Comparison of ENCODE assay signal across 9 cellular contexts in genomic region chr14:43894534-43894933, GRCh38.
A peak's percentile ranks its signal among the peaks of the same experiment; 100 is the strongest.
DNase-seq lines count a peak whose midpoint lies in the region; ATAC-seq, FAIRE-seq and TF ChIP-seq lines count a peak whose summit lies in the region.
"Had no signal": no experiment of that assay in that cellular context is flagged by ENCODE, and none has a peak within 500 bp of the region (broad histone marks: within the 10 kb centered on the region; RNA-seq: fewer than 3 reads in every experiment).

No MANE protein-coding gene starts in this region.

- TF ChIP-seq POLR2A in GM12891 (IDR thresholded peaks at IDR 0.05; ENCODE audit: low read depth, low read length) (no peak), vagina (IDR thresholded peaks at IDR 0.05) (no peak)

- H3K4me3 ChIP-seq in liver (ENCODE audit: low read depth in 1 of 3, low read length in 3 of 3) (no peak overlapping the region), vagina (no peak overlapping the region)

- peak; percentile 72 for FAIRE-seq in GM12891 (lab: Jason Lieb, UNC)

- no peaks in the 10 kb centered on the region for H3K9me3 ChIP-seq in liver (ENCODE audit: control insufficient read depth in 4 of 4, low read length in 3 of 4)
- H3K9me3 ChIP-seq in vagina, result no peaks in the 10 kb centered on the region

- H3K4me1 ChIP-seq in liver (ENCODE audit: control insufficient read depth in 4 of 4, insufficient read depth in 4 of 4, low read length in 3 of 4) (no peaks in the 10 kb centered on the region), vagina (no peaks in the 10 kb centered on the region)

- H3K9ac ChIP-seq in liver (ENCODE audit: low read depth in 1 of 2, low read length in 2 of 2), result no peak overlapping the region

- DNase-seq in GM12891 (ENCODE audit: insufficient read length, low spot score) (no peak), vagina (ENCODE audit: extremely low spot score in 2 of 2) (no peak), OCI-M2 (lab: John Stamatoyannopoulos, UW; ENCODE audit: unreplicated experiment) (no peak), left colon (no peak)
- DNase-seq in activated CD4-positive, alpha-beta T cell treated with anti-CD3 and anti-CD28 coated beads, Interleukin-2, amount 50 U/mL, for 4 hours, result no peak
- DNase-seq: occipital lobe had no signal

- H3K36me3 ChIP-seq in liver (ENCODE audit: control insufficient read depth in 4 of 4, insufficient read depth in 3 of 4, low read depth in 1 of 4, low read length in 3 of 4) (no peaks in the 10 kb centered on the region), vagina (no peaks in the 10 kb centered on the region)

- ATAC-seq in HG02763 (IDR thresholded peaks at IDR 0.05; ENCODE audit: unreplicated experiment), result peak; percentile 65
- peak; percentile 58; the same call in 2 of the 3 replicates for ATAC-seq in SK-N-SH treated with all-trans-retinoic acid at 6 μM for 48 hours
- no peak for ATAC-seq in left colon

- intact Hi-C loops in vagina (cut with DNase I) (no loop called here), left colon (cut with DNase I, micrococcal nuclease) (no loop called here)

- 62% methylated on average over 3 of the region's 3 CpGs for WGBS in liver

- TF ChIP-seq CTCF in liver (IDR thresholded peaks at IDR 0.05; ENCODE audit: low read depth, low read length, missing input control), result peak; percentile 31
- TF ChIP-seq CTCF in vagina (IDR thresholded peaks at IDR 0.05), result no peak

- H3K27ac ChIP-seq in liver (ENCODE audit: low read depth in 1 of 2, low read length in 2 of 2), result no peak overlapping the region
- no peak overlapping the region for H3K27ac ChIP-seq in vagina

- no peaks in the 10 kb centered on the region for H3K27me3 ChIP-seq in liver (ENCODE audit: control insufficient read depth in 4 of 4, insufficient read depth in 4 of 4, low read length in 3 of 4)
- no peaks in the 10 kb centered on the region for H3K27me3 ChIP-seq in vagina

- TF ChIP-seq RAD21 in liver (IDR thresholded peaks at IDR 0.05), result peak; percentile 9 to 40

TF ChIP-seq in GM12891, 5 proteins besides CTCF, POLR2A, EP300 and RAD21:
- TF ChIP-seq POLR2AphosphoS5 (IDR thresholded peaks at IDR 0.05; ENCODE audit: low read depth, low read length) (no peak), POU2F2 (IDR thresholded peaks at IDR 0.05; ENCODE audit: low read depth, low read length) (no peak), SPI1 (IDR thresholded peaks at IDR 0.05; ENCODE audit: low read depth, low read length) (no peak), TAF1 (IDR thresholded peaks at IDR 0.05; ENCODE audit: low read depth, low read length) (no peak), PAX5 (IDR thresholded peaks at IDR 0.05; ENCODE audit: insufficient read depth, low read length, severe bottlenecking) (no peak)

TF ChIP-seq in SK-N-SH treated with all-trans-retinoic acid at 6 μM for 48 hours, 23 proteins besides CTCF, POLR2A, EP300 and RAD21:
- TF ChIP-seq ISL1 (CRISPR knock-in tag; IDR thresholded peaks at IDR 0.05) (no peak), OSR1 (CRISPR knock-in tag; IDR thresholded peaks at IDR 0.05) (no peak), SNAI2 (CRISPR knock-in tag; IDR thresholded peaks at IDR 0.05) (no peak), CREB5 (CRISPR knock-in tag; IDR thresholded peaks at IDR 0.05; ENCODE audit: low read depth) (no peak)
- TF ChIP-seq, protein P1, sequence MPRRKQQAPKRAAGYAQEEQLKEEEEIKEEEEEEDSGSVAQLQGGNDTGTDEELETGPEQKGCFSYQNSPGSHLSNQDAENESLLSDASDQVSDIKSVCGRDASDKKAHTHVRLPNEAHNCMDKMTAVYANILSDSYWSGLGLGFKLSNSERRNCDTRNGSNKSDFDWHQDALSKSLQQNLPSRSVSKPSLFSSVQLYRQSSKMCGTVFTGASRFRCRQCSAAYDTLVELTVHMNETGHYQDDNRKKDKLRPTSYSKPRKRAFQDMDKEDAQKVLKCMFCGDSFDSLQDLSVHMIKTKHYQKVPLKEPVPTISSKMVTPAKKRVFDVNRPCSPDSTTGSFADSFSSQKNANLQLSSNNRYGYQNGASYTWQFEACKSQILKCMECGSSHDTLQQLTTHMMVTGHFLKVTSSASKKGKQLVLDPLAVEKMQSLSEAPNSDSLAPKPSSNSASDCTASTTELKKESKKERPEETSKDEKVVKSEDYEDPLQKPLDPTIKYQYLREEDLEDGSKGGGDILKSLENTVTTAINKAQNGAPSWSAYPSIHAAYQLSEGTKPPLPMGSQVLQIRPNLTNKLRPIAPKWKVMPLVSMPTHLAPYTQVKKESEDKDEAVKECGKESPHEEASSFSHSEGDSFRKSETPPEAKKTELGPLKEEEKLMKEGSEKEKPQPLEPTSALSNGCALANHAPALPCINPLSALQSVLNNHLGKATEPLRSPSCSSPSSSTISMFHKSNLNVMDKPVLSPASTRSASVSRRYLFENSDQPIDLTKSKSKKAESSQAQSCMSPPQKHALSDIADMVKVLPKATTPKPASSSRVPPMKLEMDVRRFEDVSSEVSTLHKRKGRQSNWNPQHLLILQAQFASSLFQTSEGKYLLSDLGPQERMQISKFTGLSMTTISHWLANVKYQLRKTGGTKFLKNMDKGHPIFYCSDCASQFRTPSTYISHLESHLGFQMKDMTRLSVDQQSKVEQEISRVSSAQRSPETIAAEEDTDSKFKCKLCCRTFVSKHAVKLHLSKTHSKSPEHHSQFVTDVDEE (CRISPR knock-in tag; IDR thresholded peaks at IDR 0.05), result no peak

TF ChIP-seq in liver, 16 proteins besides CTCF, POLR2A, EP300 and RAD21:
- no peak for TF ChIP-seq NR2F2 (IDR thresholded peaks at IDR 0.05)
- TF ChIP-seq GABPA (IDR thresholded peaks at IDR 0.05 in 1 of 2, conservative IDR thresholded peaks at IDR 0.05 in 1 of 2), result no peak
- TF ChIP-seq FOXA1 (IDR thresholded peaks at IDR 0.05), result no peak
- no peak for TF ChIP-seq ZBTB33 (IDR thresholded peaks at IDR 0.05)
- no peak for TF ChIP-seq HNF4G (IDR thresholded peaks at IDR 0.05)
- no peak for TF ChIP-seq YY1 (IDR thresholded peaks at IDR 0.05)
- TF ChIP-seq, protein P2, sequence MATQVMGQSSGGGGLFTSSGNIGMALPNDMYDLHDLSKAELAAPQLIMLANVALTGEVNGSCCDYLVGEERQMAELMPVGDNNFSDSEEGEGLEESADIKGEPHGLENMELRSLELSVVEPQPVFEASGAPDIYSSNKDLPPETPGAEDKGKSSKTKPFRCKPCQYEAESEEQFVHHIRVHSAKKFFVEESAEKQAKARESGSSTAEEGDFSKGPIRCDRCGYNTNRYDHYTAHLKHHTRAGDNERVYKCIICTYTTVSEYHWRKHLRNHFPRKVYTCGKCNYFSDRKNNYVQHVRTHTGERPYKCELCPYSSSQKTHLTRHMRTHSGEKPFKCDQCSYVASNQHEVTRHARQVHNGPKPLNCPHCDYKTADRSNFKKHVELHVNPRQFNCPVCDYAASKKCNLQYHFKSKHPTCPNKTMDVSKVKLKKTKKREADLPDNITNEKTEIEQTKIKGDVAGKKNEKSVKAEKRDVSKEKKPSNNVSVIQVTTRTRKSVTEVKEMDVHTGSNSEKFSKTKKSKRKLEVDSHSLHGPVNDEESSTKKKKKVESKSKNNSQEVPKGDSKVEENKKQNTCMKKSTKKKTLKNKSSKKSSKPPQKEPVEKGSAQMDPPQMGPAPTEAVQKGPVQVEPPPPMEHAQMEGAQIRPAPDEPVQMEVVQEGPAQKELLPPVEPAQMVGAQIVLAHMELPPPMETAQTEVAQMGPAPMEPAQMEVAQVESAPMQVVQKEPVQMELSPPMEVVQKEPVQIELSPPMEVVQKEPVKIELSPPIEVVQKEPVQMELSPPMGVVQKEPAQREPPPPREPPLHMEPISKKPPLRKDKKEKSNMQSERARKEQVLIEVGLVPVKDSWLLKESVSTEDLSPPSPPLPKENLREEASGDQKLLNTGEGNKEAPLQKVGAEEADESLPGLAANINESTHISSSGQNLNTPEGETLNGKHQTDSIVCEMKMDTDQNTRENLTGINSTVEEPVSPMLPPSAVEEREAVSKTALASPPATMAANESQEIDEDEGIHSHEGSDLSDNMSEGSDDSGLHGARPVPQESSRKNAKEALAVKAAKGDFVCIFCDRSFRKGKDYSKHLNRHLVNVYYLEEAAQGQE (IDR thresholded peaks at IDR 0.05), result no peak
- TF ChIP-seq SP1 (IDR thresholded peaks at IDR 0.05), result no peak
- TF ChIP-seq ATF3 (IDR thresholded peaks at IDR 0.05), result no peak
- no peak for TF ChIP-seq EGR1 (IDR thresholded peaks at IDR 0.05; ENCODE audit: low read depth in 2 of 2)
- no peak for TF ChIP-seq FOXA2 (IDR thresholded peaks at IDR 0.05)
- no peak for TF ChIP-seq JUND (IDR thresholded peaks at IDR 0.05)
- no peak for TF ChIP-seq RXRA (IDR thresholded peaks at IDR 0.05)
